8 cellular contexts compared by ENCODE assay signal in genomic region chr7:25584557-25584956, GRCh38.
"Had no signal": no experiment of that assay in that cellular context is flagged by ENCODE, and none has a peak within 500 bp of the region (broad histone marks: within the 10 kb centered on the region; RNA-seq: fewer than 3 reads in every experiment).

No MANE protein-coding gene starts in this region.

- H3K9ac ChIP-seq: GM23248 had no signal

- H3K27ac ChIP-seq: GM23248, HL-60 had no signal

- H3K4me3 Mint-ChIP-seq: H9, IgD-negative memory B cell had no signal

- H3K27ac Mint-ChIP-seq: H9, IgD-negative memory B cell had no signal

- H3K4me3 ChIP-seq: GM23248 had no signal

- FAIRE-seq: H1, H54 had no signal

- H3K36me3 Mint-ChIP-seq: IgD-negative memory B cell had no signal

- DNase-seq: GM23248, H9, HCEC 1CT, KG1 had no signal

- H3K9me3 Mint-ChIP-seq: H9 had no signal

- H2AFZ ChIP-seq: GM23248 had no signal
